25 cellular contexts compared by ENCODE assay signal in genomic region chr7:7349156-7349555, GRCh38.
DNase-seq lines count a peak whose midpoint lies in the region; FAIRE-seq and TF ChIP-seq lines count a peak whose summit lies in the region.
"Had no signal": no experiment of that assay in that cellular context is flagged by ENCODE, and none has a peak within 500 bp of the region (broad histone marks: within the 10 kb centered on the region; RNA-seq: fewer than 3 reads in every experiment).

No MANE protein-coding gene starts in this region.

- FAIRE-seq in H1 (lab: Jason Lieb, UNC) = no peak
- FAIRE-seq: A204.1, GM12878, GM12892, GM18507 had no signal

- no peak overlapping the region for H3K4me3 ChIP-seq in H1 (ENCODE audit: extremely low read depth in 1 of 4, insufficient read depth in 2 of 4, low read depth in 3 of 4, low read length in 4 of 4)
- H3K4me3 ChIP-seq in parathyroid adenoma (ENCODE audit: low read depth, low read length) = no peak overlapping the region
- no peak overlapping the region for H3K4me3 ChIP-seq in OCI-LY7 (ENCODE audit: low read depth, low read length, poor library complexity, severe bottlenecking)
- H3K4me3 ChIP-seq: BLaER1, GM12878 had no signal

- H3K9me3 ChIP-seq in H1 (ENCODE audit: insufficient read depth in 2 of 2, low read depth in 1 of 2, low read length in 1 of 2) (peaks cover 9 to 13% of the 10 kb centered on the region in 2 experiments), parathyroid adenoma (ENCODE audit: control insufficient read depth, low read length) (no peaks in the 10 kb centered on the region), OCI-LY7 (ENCODE audit: low read length) (no peaks in the 10 kb centered on the region)
- H3K9me3 ChIP-seq: BE2C, BLaER1 had no signal

- TF ChIP-seq CTCF in H1 (IDR thresholded peaks at IDR 0.05; ENCODE audit: control extremely low read depth in 1 of 3, insufficient read depth in 1 of 3, low read depth in 1 of 3, low read length in 3 of 3) (no peak), parathyroid adenoma (IDR thresholded peaks at IDR 0.05) (no peak), OCI-LY7 (conservative IDR thresholded peaks at IDR 0.05; ENCODE audit: low read length) (no peak)

- DNase-seq in H1 (ENCODE audit: low read depth in 1 of 2, low spot score in 2 of 2) (no peak), OCI-LY7 (ENCODE audit: low spot score) (no peak), amniotic stem cell (lab: John Stamatoyannopoulos, UW) (no peak), NCI-H2029 (lab: John Stamatoyannopoulos, UW) (no peak)
- DNase-seq: 8988T; ACHN; BE2C; C1 segment of cervical spinal cord; CD4-positive, alpha-beta memory T cell; CD4-positive, CD25-positive, alpha-beta regulatory T cell; CD8-positive, alpha-beta memory T cell; COR-L47; DMS 273 treated with DMSO at 0.1 percent for 48 hours; DMS153; DMS53; DMS79; DND-41; EL; GDM1 had no signal

- peak overlapping the region; percentile 6; the same call in 1 of the 2 replicates for H2BK12ac ChIP-seq in H1 (ENCODE audit: low read depth, low read length)

- H4K8ac ChIP-seq in H1 (ENCODE audit: extremely low read depth, insufficient read depth, low read length) = no peak overlapping the region

- no peak overlapping the region for H3K4ac ChIP-seq in H1 (replicated peaks; ENCODE audit: insufficient read length, low read depth, low read length)

- CTCF ChIA-PET in H1 (lab: Charles Lee; ENCODE audit: partially characterized antibody) = interaction anchor here (0.6 to 1.2 kb wide), 5 partner anchors 9 to 267 kb away, joined by 3 to 5 read pairs (median 3); no protein-coding TSS in a partner anchor
- CTCF ChIA-PET in OCI-LY7 (lab: Charles Lee; ENCODE audit: unreplicated experiment) = no interaction called here

- H3K23ac ChIP-seq in H1 (ENCODE audit: insufficient read length) = no peak overlapping the region

- no peak overlapping the region for H3K56ac ChIP-seq in H1 (replicated peaks; ENCODE audit: insufficient read length, low read depth, low read length)

- intact Hi-C loops in OCI-LY7 (cut with micrococcal nuclease; ENCODE audit: unreplicated experiment) = no loop called here

- BruUV-seq in OCI-LY7 (replicated peaks; lab: Mats Ljungman, UMichigan) = no TSS peak

- no peak overlapping the region for H3K9ac ChIP-seq in H1 (replicated peaks in 1 of 4; ENCODE audit: extremely low read depth in 1 of 4, low read depth in 3 of 4, low read length in 3 of 4)
- H3K9ac ChIP-seq in parathyroid adenoma = no peak overlapping the region
- H3K9ac ChIP-seq: BLaER1 had no signal

- no peak overlapping the region for H2BK20ac ChIP-seq in H1 (ENCODE audit: low read length)

- no peak for TF ChIP-seq POLR2A in H1 (IDR thresholded peaks at IDR 0.05; ENCODE audit: control extremely low read depth in 1 of 2, low read depth in 2 of 2, low read length in 2 of 2)

- H3K36me3 ChIP-seq in H1 (ENCODE audit: control insufficient read depth in 2 of 4, insufficient read depth in 4 of 4, low read length in 3 of 4) (peaks cover 0 to 4% (median 1%) of the 10 kb centered on the region in 4 experiments; a peak in 2 of 8 replicates), parathyroid adenoma (ENCODE audit: control insufficient read depth, insufficient read depth, low read length) (no peaks in the 10 kb centered on the region), OCI-LY7 (ENCODE audit: insufficient read depth, low read length) (no peaks in the 10 kb centered on the region)
- H3K36me3 ChIP-seq: BE2C, BLaER1 had no signal

- no peaks in the 10 kb centered on the region for H3K23me2 ChIP-seq in H1 (ENCODE audit: low read depth, low read length)

- H3K27me3 ChIP-seq in H1 (replicated peaks in 1 of 4; ENCODE audit: control insufficient read depth in 3 of 4, extremely low read depth in 1 of 4, insufficient read depth in 3 of 4, low read length in 3 of 4) (no peaks in the 10 kb centered on the region), parathyroid adenoma (ENCODE audit: control insufficient read depth, insufficient read depth, low read length) (no peaks in the 10 kb centered on the region)
- H3K27me3 ChIP-seq: BLaER1 had no signal

- no peaks in the 10 kb centered on the region for H3K79me2 ChIP-seq in H1 (ENCODE audit: control insufficient read depth in 1 of 2, insufficient read depth in 2 of 2, low read length in 2 of 2)
- peaks cover 13% of the 10 kb centered on the region for H3K79me2 ChIP-seq in parathyroid adenoma
- no peaks in the 10 kb centered on the region for H3K79me2 ChIP-seq in OCI-LY7 (ENCODE audit: insufficient read depth, low read depth, low read length)

- no peak overlapping the region for H4K91ac ChIP-seq in H1 (replicated peaks; ENCODE audit: insufficient read length, low read length)

- POLR2A ChIA-PET in H1 (lab: Charles Lee; ENCODE audit: partially characterized antibody) = no interaction called here
- POLR2A ChIA-PET in OCI-LY7 (lab: Charles Lee) = no interaction called here

- no peak overlapping the region for H2BK15ac ChIP-seq in H1 (ENCODE audit: low read length)

- TF ChIP-seq RAD21 in H1 (IDR thresholded peaks at IDR 0.05 in 1 of 2, conservative IDR thresholded peaks at IDR 0.05 in 1 of 2; ENCODE audit: low read depth in 2 of 2, low read length in 2 of 2) = no peak

- H3K27ac ChIP-seq in H1 (ENCODE audit: low read depth, low read length) (no peak overlapping the region), parathyroid adenoma (peak overlapping the region; percentile 60), OCI-LY7 (ENCODE audit: low read depth, low read length, poor library complexity, severe bottlenecking) (no peak overlapping the region)
- H3K27ac ChIP-seq: BLaER1 had no signal

- H3K4me1 ChIP-seq in H1 (replicated peaks in 1 of 4; ENCODE audit: control insufficient read depth in 3 of 4, insufficient read depth in 4 of 4, low read length in 3 of 4) (peaks cover 2 to 18% (median 9%) of the 10 kb centered on the region in 4 experiments; a peak in 4 of 7 replicates), parathyroid adenoma (peaks cover 40% of the 10 kb centered on the region), OCI-LY7 (ENCODE audit: insufficient read depth, low read length, poor library complexity, severe bottlenecking) (no peaks in the 10 kb centered on the region)
- H3K4me1 ChIP-seq: BE2C, BLaER1 had no signal

- H2BK120ac ChIP-seq in H1 (replicated peaks; ENCODE audit: low read depth, low read length) = no peak overlapping the region

- H2AFZ ChIP-seq in H1 (ENCODE audit: low read length) (no peak overlapping the region), parathyroid adenoma (peak overlapping the region; percentile 38), OCI-LY7 (ENCODE audit: low read length) (no peak overlapping the region)

- H4K20me1 ChIP-seq in H1 (replicated peaks in 1 of 2; ENCODE audit: control insufficient read depth in 1 of 2, insufficient read depth in 2 of 2, low read length in 2 of 2) (no peaks in the 10 kb centered on the region), OCI-LY7 (ENCODE audit: insufficient read depth, low read length) (no peaks in the 10 kb centered on the region)
- H4K20me1 ChIP-seq: BLaER1 had no signal

- no peak overlapping the region for H3K14ac ChIP-seq in H1 (ENCODE audit: insufficient read length)

- H3K79me1 ChIP-seq in H1 (ENCODE audit: low read depth, low read length) = no peaks in the 10 kb centered on the region

- H3K18ac ChIP-seq in H1 (ENCODE audit: extremely low read depth, low read length) = no peak overlapping the region

- H3K9me2 ChIP-seq in OCI-LY7 (ENCODE audit: insufficient read depth, low read length) = no peaks in the 10 kb centered on the region

- H4K5ac ChIP-seq in H1 (ENCODE audit: insufficient read length, low read depth, low read length) = no peak overlapping the region

- TF ChIP-seq EP300 in H1 (IDR thresholded peaks at IDR 0.05; ENCODE audit: borderline replicate concordance in 1 of 2, low read depth in 2 of 2, low read length in 2 of 2) = no peak

- H2AK5ac ChIP-seq in H1 (ENCODE audit: low read depth, low read length) = no peak overlapping the region

- WGBS in H1 (ENCODE audit: extremely low coverage in 1 of 2, insufficient coverage in 1 of 2, insufficient read length in 1 of 2, insufficient replicate concordance in 2 of 2, low coverage in 1 of 2, low lambda C conversion rate in 2 of 2, missing lambda C conversion rate in 1 of 2), 2 experiments = 92% methylated on average over 2 of the region's 2 CpGs; no CpG with 5 or more reads in 1 of the 2 experiments

- H3K4me2 ChIP-seq in H1 (ENCODE audit: insufficient read depth in 1 of 2, low read depth in 2 of 2, low read length in 2 of 2) = no peak overlapping the region
- H3K4me2 ChIP-seq in parathyroid adenoma (ENCODE audit: low read length) = no peak overlapping the region
- no peak overlapping the region for H3K4me2 ChIP-seq in OCI-LY7 (ENCODE audit: low read length)
- H3K4me2 ChIP-seq: BLaER1 had no signal

- no peak overlapping the region; the same call in 1 of the 2 replicates for H2BK5ac ChIP-seq in H1 (ENCODE audit: low read depth, low read length)

TF ChIP-seq in H1, 55 proteins besides CTCF, POLR2A, EP300 and RAD21 (continues in another document):
- TF ChIP-seq POLR2AphosphoS5 (IDR thresholded peaks at IDR 0.05; ENCODE audit: low read depth, low read length) (no peak), POU5F1 (IDR thresholded peaks at IDR 0.05; ENCODE audit: low read depth, low read length) (no peak), RFX5 (IDR thresholded peaks at IDR 0.05; ENCODE audit: borderline replicate concordance, low read depth, low read length) (no peak), TBP (IDR thresholded peaks at IDR 0.05; ENCODE audit: low read depth, low read length) (no peak), USF2 (IDR thresholded peaks at IDR 0.05; ENCODE audit: low read length) (no peak), RBBP5 (IDR thresholded peaks at IDR 0.05; ENCODE audit: borderline replicate concordance, low read depth, low read length) (no peak), KDM5A (IDR thresholded peaks at IDR 0.05; ENCODE audit: low read length) (no peak), PHF8 (conservative IDR thresholded peaks at IDR 0.05; ENCODE audit: low read depth, low read length) (no peak), MAX (IDR thresholded peaks at IDR 0.05) (no peak), HDAC2 (IDR thresholded peaks at IDR 0.05; ENCODE audit: borderline replicate concordance in 1 of 2, low read depth in 2 of 2, low read length in 2 of 2) (no peak), GABPA (IDR thresholded peaks at IDR 0.05; ENCODE audit: borderline replicate concordance, insufficient read depth, low read length) (no peak), TAF7 (optimal IDR thresholded peaks at IDR 0.05; ENCODE audit: borderline replicate concordance, low read depth, low read length) (no peak), NRF1 (IDR thresholded peaks at IDR 0.05; ENCODE audit: low read depth, low read length) (no peak)
